ENCODE assay signal across 25 cellular contexts in genomic region chr10:5644930-5645329, GRCh38. TPM values are rescaled to one million over a fixed set of nuclear protein-coding genes. Genes with fewer than 3 reads are reported as not detected.
A peak's percentile ranks its signal among the peaks of the same experiment; 100 is the strongest.
DNase-seq lines count a peak whose midpoint lies in the region; ATAC-seq and TF ChIP-seq lines count a peak whose summit lies in the region.
"Had no signal": no experiment of that assay in that cellular context is flagged by ENCODE, and none has a peak within 500 bp of the region (broad histone marks: within the 10 kb centered on the region; RNA-seq: fewer than 3 reads in every experiment).

No MANE protein-coding gene starts in this region.

- H3K23ac ChIP-seq in H9 (ENCODE audit: insufficient read length, low read depth, low read length) = no peak overlapping the region

- WGBS in H9 (ENCODE audit: extremely low coverage, insufficient read length, low lambda C conversion rate) = no CpG with 5 or more reads among the region's 6 CpGs
- WGBS in suprapubic skin = 85% methylated on average over 6 of the region's 6 CpGs

- H4K91ac ChIP-seq in H9 (ENCODE audit: insufficient read length, low read depth, low read length) = no peak overlapping the region

- TF ChIP-seq POLR2A in suprapubic skin (IDR thresholded peaks at IDR 0.05) = no peak

- no peak overlapping the region for H4K8ac ChIP-seq in H9 (replicated peaks; ENCODE audit: insufficient read length, low read depth, low read length)

- H3K18ac ChIP-seq in H9 (ENCODE audit: insufficient read length, low read depth, low read length) = no peak overlapping the region

- TF ChIP-seq CTCF in H9 (conservative IDR thresholded peaks at IDR 0.05) (no peak), ascending aorta (IDR thresholded peaks at IDR 0.05) (no peak), suprapubic skin (IDR thresholded peaks at IDR 0.05) (no peak)

- H3K9ac ChIP-seq in H9 (ENCODE audit: extremely low read depth, insufficient read length, low read length) (no peak overlapping the region), mucosa of rectum (ENCODE audit: low read depth in 1 of 2, low read length in 2 of 2) (peak overlapping the region; percentile 56 to 59)
- H3K9ac ChIP-seq: GM23248 had no signal

- no peak overlapping the region for H3K4me2 ChIP-seq in H9 (ENCODE audit: insufficient read depth, insufficient read length, low read length)
- H3K4me2 ChIP-seq: PC-9 had no signal

- no peak overlapping the region for H2BK12ac ChIP-seq in H9 (ENCODE audit: insufficient read length, low read depth, low read length)

- no peak overlapping the region for H3K4ac ChIP-seq in H9 (ENCODE audit: low read depth, low read length)

- no peak overlapping the region for H2AK5ac ChIP-seq in H9 (ENCODE audit: insufficient read length, low read length)

- H2BK5ac ChIP-seq in H9 (ENCODE audit: insufficient read length, low read length) = no peak overlapping the region

- no peaks in the 10 kb centered on the region; a peak in 1 of 5 replicates for H3K9me3 Mint-ChIP-seq in H9
- no peaks in the 10 kb centered on the region for H3K9me3 Mint-ChIP-seq in activated naive CD8-positive, alpha-beta T cell treated with anti-CD3 and anti-CD28 coated beads, Interleukin-2, amount 50 U/mL, for 24 hours
- H3K9me3 Mint-ChIP-seq in activated CD8-positive, alpha-beta T cell treated with anti-CD3 and anti-CD28 coated beads, Interleukin-2, amount 10 ng/mL, durations not matched to agents 7 days and 5 days (ENCODE audit: insufficient read depth) = no peaks in the 10 kb centered on the region
- H3K9me3 Mint-ChIP-seq: CD8-positive, alpha-beta T cell; stimulated activated effector memory CD8-positive, alpha-beta T cell treated with anti-CD3 and anti-CD28 coated beads, Interleukin-12 subunit alpha, Interleukin-12 subunit beta, amount 100 ng/mL, for 72 hours; T-helper 1 cell treated with Interleukin-12 subunit alpha and Interleukin-12 subunit beta and Interleukin-4 antibody, amounts not matched to agents 30 μg/mL and 1 μg/mL, for 36 hours had no signal

- H4K5ac ChIP-seq in H9 (ENCODE audit: insufficient read length, low read depth, low read length) = no peak overlapping the region

- peaks cover 28 to 52% of the 10 kb centered on the region in 2 donors for H3K36me3 ChIP-seq in ascending aorta
- peaks cover 31 to 34% of the 10 kb centered on the region in 2 donors for H3K36me3 ChIP-seq in mucosa of rectum (ENCODE audit: control insufficient read depth in 2 of 2, insufficient read depth in 2 of 2, low read length in 2 of 2)
- peaks cover 52% of the 10 kb centered on the region for H3K36me3 ChIP-seq in suprapubic skin

- CTCF ChIA-PET in activated CD8-positive, alpha-beta T cell treated with anti-CD3 and anti-CD28 coated beads, Interleukin-2, amount 10 ng/mL, durations not matched to agents 7 days and 5 days (lab: Charles Lee) = no interaction called here

- H3K9me3 ChIP-seq in H9 (ENCODE audit: control insufficient read depth, low read depth, low read length) = no peaks in the 10 kb centered on the region
- H3K9me3 ChIP-seq in ascending aorta = no peaks in the 10 kb centered on the region
- H3K9me3 ChIP-seq in mucosa of rectum (ENCODE audit: control insufficient read depth in 2 of 2, low read length in 2 of 2) = no peaks in the 10 kb centered on the region
- no peaks in the 10 kb centered on the region for H3K9me3 ChIP-seq in suprapubic skin
- H3K9me3 ChIP-seq: left lung, SJSA1, testis had no signal

- H3K14ac ChIP-seq in H9 (ENCODE audit: insufficient read depth, low read length) = no peak overlapping the region

- no peak overlapping the region for H3K4me3 ChIP-seq in ascending aorta
- H3K4me3 ChIP-seq in mucosa of rectum (ENCODE audit: low read length in 2 of 2) = no peak overlapping the region
- H3K4me3 ChIP-seq in suprapubic skin = no peak overlapping the region
- H3K4me3 ChIP-seq: GM23248, left lung, PC-9, SJSA1, testis had no signal

- H3K27ac ChIP-seq in H9 (ENCODE audit: insufficient read length, low read depth, low read length) (no peak overlapping the region), ascending aorta (peak overlapping the region; percentile 72 to 76), mucosa of rectum (ENCODE audit: low read depth in 2 of 2, low read length in 2 of 2) (peak overlapping the region; percentile 72 to 75), suprapubic skin (peak overlapping the region; percentile 60)
- H3K27ac ChIP-seq: GM23248, PC-9, SJSA1 had no signal

- H2BK20ac ChIP-seq in H9 (ENCODE audit: low read depth, low read length, poor library complexity, severe bottlenecking) = no peak overlapping the region

- H3K27me3 ChIP-seq in H9 (ENCODE audit: insufficient read depth, low read length) (no peaks in the 10 kb centered on the region), ascending aorta (no peaks in the 10 kb centered on the region), mucosa of rectum (ENCODE audit: control insufficient read depth in 2 of 2, insufficient read depth in 2 of 2, low read length in 2 of 2) (no peaks in the 10 kb centered on the region), suprapubic skin (no peaks in the 10 kb centered on the region)
- H3K27me3 ChIP-seq: left lung, SJSA1, testis had no signal

- no peaks in the 10 kb centered on the region for H3K27me3 Mint-ChIP-seq in H9 (ENCODE audit: low read depth)
- no peaks in the 10 kb centered on the region for H3K27me3 Mint-ChIP-seq in activated naive CD8-positive, alpha-beta T cell treated with anti-CD3 and anti-CD28 coated beads, Interleukin-2, amount 50 U/mL, for 24 hours
- no peaks in the 10 kb centered on the region for H3K27me3 Mint-ChIP-seq in activated CD8-positive, alpha-beta T cell treated with anti-CD3 and anti-CD28 coated beads, Interleukin-2, amount 10 ng/mL, durations not matched to agents 7 days and 5 days (ENCODE audit: low read depth)

- no peak overlapping the region for H2BK15ac ChIP-seq in H9 (ENCODE audit: low read depth, low read length)

- POLR2A ChIA-PET in activated CD8-positive, alpha-beta T cell treated with anti-CD3 and anti-CD28 coated beads, Interleukin-2, amount 10 ng/mL, durations not matched to agents 7 days and 5 days (lab: Charles Lee) = no interaction called here

- peaks cover 3% of the 10 kb centered on the region in 2 experiments for H3K4me1 Mint-ChIP-seq in H9
- peaks cover 13% of the 10 kb centered on the region for H3K4me1 Mint-ChIP-seq in activated naive CD8-positive, alpha-beta T cell treated with anti-CD3 and anti-CD28 coated beads, Interleukin-2, amount 50 U/mL, for 24 hours
- no peaks in the 10 kb centered on the region for H3K4me1 Mint-ChIP-seq in activated CD8-positive, alpha-beta T cell treated with anti-CD3 and anti-CD28 coated beads, Interleukin-2, amount 10 ng/mL, durations not matched to agents 7 days and 5 days (ENCODE audit: low read depth)

- H3K4me3 Mint-ChIP-seq in H9 = no peak overlapping the region
- H3K4me3 Mint-ChIP-seq in activated naive CD8-positive, alpha-beta T cell treated with anti-CD3 and anti-CD28 coated beads, Interleukin-2, amount 50 U/mL, for 24 hours = no peak overlapping the region
- no peak overlapping the region for H3K4me3 Mint-ChIP-seq in activated CD8-positive, alpha-beta T cell treated with anti-CD3 and anti-CD28 coated beads, Interleukin-2, amount 10 ng/mL, durations not matched to agents 7 days and 5 days
- H3K4me3 Mint-ChIP-seq: CD8-positive, alpha-beta T cell; stimulated activated effector memory CD8-positive, alpha-beta T cell treated with anti-CD3 and anti-CD28 coated beads, Interleukin-12 subunit alpha, Interleukin-12 subunit beta, amount 100 ng/mL, for 72 hours; T-helper 1 cell treated with Interleukin-12 subunit alpha and Interleukin-12 subunit beta and Interleukin-4 antibody, amounts not matched to agents 30 μg/mL and 1 μg/mL, for 36 hours had no signal

- no peak overlapping the region for H2BK120ac ChIP-seq in H9 (ENCODE audit: low read depth, low read length, poor library complexity, severe bottlenecking)

- H3K79me1 ChIP-seq in H9 (ENCODE audit: insufficient read depth, low read depth, low read length, poor library complexity, severe bottlenecking) = no peaks in the 10 kb centered on the region

- intact Hi-C loops in ascending aorta (cut with DNase I) = no loop called here

- H3T11ph ChIP-seq in H9 (ENCODE audit: low read length) = no peak overlapping the region

- H2AFZ ChIP-seq in H9 (ENCODE audit: low read length) = no peak overlapping the region
- H2AFZ ChIP-seq: GM23248, PC-9 had no signal

- no peaks in the 10 kb centered on the region for H4K20me1 ChIP-seq in H9 (ENCODE audit: control insufficient read depth, insufficient read depth, insufficient read length)

- no peaks in the 10 kb centered on the region for H3K23me2 ChIP-seq in H9 (ENCODE audit: insufficient read length, low read depth, low read length, poor library complexity, severe bottlenecking)

- peaks cover 33 to 59% (median 44%) of the 10 kb centered on the region in 3 experiments; a peak in 6 of 7 replicates for H3K36me3 Mint-ChIP-seq in H9 (ENCODE audit: insufficient read depth in 1 of 3, low read depth in 3 of 3)
- H3K36me3 Mint-ChIP-seq in activated naive CD8-positive, alpha-beta T cell treated with anti-CD3 and anti-CD28 coated beads, Interleukin-2, amount 50 U/mL, for 24 hours (ENCODE audit: low read depth) = peaks cover 9% of the 10 kb centered on the region
- peaks cover 2% of the 10 kb centered on the region for H3K36me3 Mint-ChIP-seq in activated CD8-positive, alpha-beta T cell treated with anti-CD3 and anti-CD28 coated beads, Interleukin-2, amount 10 ng/mL, durations not matched to agents 7 days and 5 days (ENCODE audit: low read depth)

- no peaks in the 10 kb centered on the region for H3K4me1 ChIP-seq in H9 (ENCODE audit: insufficient read depth, low read length)
- peaks cover 0 to 10% of the 10 kb centered on the region in 2 donors for H3K4me1 ChIP-seq in ascending aorta
- H3K4me1 ChIP-seq in mucosa of rectum (ENCODE audit: control insufficient read depth in 2 of 2, insufficient read depth in 2 of 2, low read length in 2 of 2) = peaks cover 22 to 39% of the 10 kb centered on the region in 2 donors
- peaks cover 9% of the 10 kb centered on the region for H3K4me1 ChIP-seq in suprapubic skin
- H3K4me1 ChIP-seq: SJSA1 had no signal

- TF ChIP-seq EP300 in suprapubic skin (IDR thresholded peaks at IDR 0.05) = no peak

- H3K27ac Mint-ChIP-seq in H9 = peak overlapping the region in 2 of 3 experiments; percentile 32 to 36; a peak in 1 of 7 replicates
- H3K27ac Mint-ChIP-seq in activated naive CD8-positive, alpha-beta T cell treated with anti-CD3 and anti-CD28 coated beads, Interleukin-2, amount 50 U/mL, for 24 hours = no peak overlapping the region
- H3K27ac Mint-ChIP-seq in activated CD8-positive, alpha-beta T cell treated with anti-CD3 and anti-CD28 coated beads, Interleukin-2, amount 10 ng/mL, durations not matched to agents 7 days and 5 days = no peak overlapping the region
- H3K27ac Mint-ChIP-seq: CD8-positive, alpha-beta T cell; stimulated activated effector memory CD8-positive, alpha-beta T cell treated with anti-CD3 and anti-CD28 coated beads, Interleukin-12 subunit alpha, Interleukin-12 subunit beta, amount 100 ng/mL, for 72 hours; T-helper 1 cell treated with Interleukin-12 subunit alpha and Interleukin-12 subunit beta and Interleukin-4 antibody, amounts not matched to agents 30 μg/mL and 1 μg/mL, for 36 hours had no signal

- no peak overlapping the region for H3K56ac ChIP-seq in H9 (ENCODE audit: insufficient read length, low read depth, low read length)

- DNase-seq in H9 (no peak), ascending aorta (ENCODE audit: low spot score in 2 of 2) (no peak), suprapubic skin (ENCODE audit: low spot score in 2 of 2) (no peak)
- no peak for DNase-seq in activated naive CD8-positive, alpha-beta T cell treated with anti-CD3 and anti-CD28 coated beads, Interleukin-2, amount 50 U/mL, for 24 hours
- DNase-seq in activated CD8-positive, alpha-beta T cell treated with anti-CD3 and anti-CD28 coated beads, Interleukin-2, amount 10 ng/mL, durations not matched to agents 7 days and 5 days = no peak
- DNase-seq: activated CD4-positive, alpha-beta T cell treated with anti-CD3 and anti-CD28 coated beads, Interleukin-2, amount 50 U/mL, for 1 hour; activated CD8-positive, alpha-beta memory T cell treated with anti-CD3 and anti-CD28 coated beads, Interleukin-2, amount 50 U/mL, for 48 hours; activated effector memory CD4-positive, alpha-beta T cell treated with Interleukin-2 at 50 U/mL for 16 hours; CD8-positive, alpha-beta T cell; DMS79; foreskin fibroblast; GM23248; Karpas-422; left lung; NCI-H1048; NCI-H2029; NCI-H226; PC-9; testis had no signal

- no peak for ATAC-seq in activated naive CD8-positive, alpha-beta T cell treated with anti-CD3 and anti-CD28 coated beads, Interleukin-2, amount 50 U/mL, for 24 hours
- ATAC-seq in activated CD8-positive, alpha-beta T cell treated with anti-CD3 and anti-CD28 coated beads, Interleukin-2, amount 10 ng/mL, durations not matched to agents 7 days and 5 days = no peak
- no peak for ATAC-seq in HG02970 (IDR thresholded peaks at IDR 0.05; ENCODE audit: low FRiP score, unreplicated experiment)
- no peak for ATAC-seq in HG02973 (IDR thresholded peaks at IDR 0.05; ENCODE audit: unreplicated experiment)
- ATAC-seq: CD8-positive, alpha-beta T cell; left lung; stimulated activated effector memory CD8-positive, alpha-beta T cell treated with anti-CD3 and anti-CD28 coated beads, Interleukin-12 subunit alpha, Interleukin-12 subunit beta, amount 100 ng/mL, for 72 hours had no signal

- no peaks in the 10 kb centered on the region for H3K79me2 ChIP-seq in H9 (ENCODE audit: insufficient read depth, low read length)

RNA-seq across cellular contexts. Expression of gene ASB13, which starts 21.5 kb away (rescaled TPM):
- total RNA-seq in H9 (2021) (13.8 and 14.9 TPM in 2 replicates), ascending aorta (15.3 TPM), suprapubic skin (10 to 100 TPM; 11.6 to 18.6 (median 16.5) TPM)
- 1 to 10 TPM; 4.4 to 5.6 TPM for total RNA-seq in activated CD8-positive, alpha-beta T cell treated with anti-CD3 and anti-CD28 coated beads, Interleukin-2, amount 10 ng/mL, durations not matched to agents 7 days and 5 days

RNA-seq across cellular contexts. Expression of gene TASOR2, which starts 39.7 kb away (rescaled TPM):
- total RNA-seq in H9 (2021) (64.5 and 67.0 TPM in 2 replicates), ascending aorta (12.2 TPM), suprapubic skin (10 to 100 TPM; 49.8 to 78.3 (median 59.9) TPM)
- 10 to 100 TPM; 44.5 to 54.3 TPM for total RNA-seq in activated CD8-positive, alpha-beta T cell treated with anti-CD3 and anti-CD28 coated beads, Interleukin-2, amount 10 ng/mL, durations not matched to agents 7 days and 5 days

Comparison
In these comparisons a context has a peak if more than half of its experiments do, and no peak if none do; other contexts are left out.
1. H3K27ac Mint-ChIP-seq: peak in H9 (2 of 3); none in activated naive CD8-positive, alpha-beta T cell treated with anti-CD3 and anti-CD28 coated beads, Interleukin-2, amount 50 U/mL, for 24 hours (single experiment) and activated CD8-positive, alpha-beta T cell treated with anti-CD3 and anti-CD28 coated beads, Interleukin-2, amount 10 ng/mL, durations not matched to agents 7 days and 5 days (single experiment).